14 cellular contexts compared by ENCODE assay signal in genomic region chr17:19673515-19674118, GRCh38. TPM values are rescaled to one million over a fixed set of nuclear protein-coding genes. Genes with fewer than 3 reads are reported as not detected.
DNase-seq lines count a peak whose midpoint lies in the region; ATAC-seq, FAIRE-seq and TF ChIP-seq lines count a peak whose summit lies in the region.
"Not testable (repeated sequence)": the region's sequence is repeated elsewhere in the genome, so short reads cannot be mapped to it uniquely, and the experiment has no call there.
"Had no signal": no experiment of that assay in that cellular context is flagged by ENCODE, and none has a peak within 500 bp of the region (broad histone marks: within the 10 kb centered on the region; RNA-seq: fewer than 3 reads in every experiment).

No MANE protein-coding gene starts in this region.

- WGBS in GM23248 (ENCODE audit: low coverage in 1 of 2, low lambda C conversion rate in 2 of 2, missing lambda C conversion rate in 2 of 2), 2 experiments = 67 to 68% methylated on average over 6 of the region's 6 CpGs
- whole genome bisulfite sequencing in adrenal gland, 4 donors = 66 to 75% (median 74%) methylated on average over 6 of the region's 6 CpGs
- 46 to 81% (median 49%) methylated on average over 6 of the region's 6 CpGs for WGBS in small intestine, 3 donors
- 58 to 67% methylated on average over 6 of the region's 6 CpGs for whole genome bisulfite sequencing in upper lobe of left lung, 2 donors

- H3K4me3 Mint-ChIP-seq in neural crest cell = not testable (repeated sequence)

- FAIRE-seq in bronchial epithelial cell (lab: Jason Lieb, UNC); small intestine (lab: Jason Lieb, UNC): not testable (repeated sequence)

- TF ChIP-seq POLR2A in adrenal gland (IDR thresholded peaks at IDR 0.05); upper lobe of left lung (IDR thresholded peaks at IDR 0.05): not testable (repeated sequence)

- H3K9me2 ChIP-seq in GM23248 (ENCODE audit: insufficient read depth) = not testable (repeated sequence)

- DNase-seq in GM23248 (peak; percentile 42), adrenal gland (peak in 3 of 7 donors; percentile 63 to 82 (median 69)), bronchial epithelial cell (ENCODE audit: low read depth) (peak; percentile 42), left lung (peak in 1 of 2 donors; percentile 64), small intestine (peak; percentile 43), upper lobe of left lung (peak in 1 of 2 donors; percentile 63)
- not testable (repeated sequence) for DNase-seq in neural crest cell (ENCODE audit: low read depth, low spot score)

- not testable (repeated sequence) for H3K27me3 ChIP-seq in GM23248 (replicated peaks; ENCODE audit: insufficient read depth); adrenal gland; bronchial epithelial cell (ENCODE audit: control insufficient read depth, insufficient read depth, low read length); left lung; small intestine (ENCODE audit: control insufficient read depth in 2 of 2, insufficient read depth in 2 of 2, low read length in 2 of 2); upper lobe of left lung

- peak; percentile 82 for ATAC-seq in left lung
- peak; percentile 38 to 72 for ATAC-seq in upper lobe of left lung (ENCODE audit: low FRiP score in 2 of 2)

- in situ Hi-C loops in GM23248 (cut with MboI) = loop anchor here (25.0 kb wide), 1 partner anchor 311 kb away; the partner anchor contains the start of gene B9D1

- H3K9ac ChIP-seq in GM23248 = not testable (repeated sequence)

- peaks cover 34% of the 10 kb centered on the region for H3K36me3 Mint-ChIP-seq in neural crest cell (ENCODE audit: low read depth)

- not testable (repeated sequence) for H3K9me3 ChIP-seq in GM23248 (ENCODE audit: low read depth); adrenal gland (replicated peaks in 1 of 3); left lung; small intestine (ENCODE audit: control insufficient read depth, low read depth); upper lobe of left lung

- H3K4me1 ChIP-seq in GM23248 (ENCODE audit: insufficient read depth) = peaks cover 13% of the 10 kb centered on the region
- peaks cover 11 to 37% of the 10 kb centered on the region in 2 donors for H3K4me1 ChIP-seq in adrenal gland (replicated peaks in 1 of 2)
- peaks cover 11 to 30% of the 10 kb centered on the region in 2 donors for H3K4me1 ChIP-seq in left lung
- not testable (repeated sequence) for H3K4me1 ChIP-seq in small intestine (ENCODE audit: control insufficient read depth in 2 of 2, insufficient read depth in 1 of 2, low read depth in 1 of 2, low read length in 1 of 2)
- peaks cover 4 to 26% (median 18%) of the 10 kb centered on the region in 4 donors for H3K4me1 ChIP-seq in upper lobe of left lung

- not testable (repeated sequence) for H3K4me3 ChIP-seq in GM23248; adrenal gland; bronchial epithelial cell (ENCODE audit: low read depth, low read length); left lung; small intestine (ENCODE audit: low read depth in 1 of 2, low read length in 2 of 2); upper lobe of left lung

- H3K27me3 Mint-ChIP-seq in neural crest cell (ENCODE audit: low read depth) = not testable (repeated sequence)

- peak overlapping the region; percentile 35 for H3K27ac Mint-ChIP-seq in neural crest cell (ENCODE audit: unreplicated experiment)

- not testable (repeated sequence) for TF ChIP-seq CTCF in adrenal gland (IDR thresholded peaks at IDR 0.05); bronchial epithelial cell (IDR thresholded peaks at IDR 0.05; ENCODE audit: insufficient read depth, low read length, severe bottlenecking); left lung (IDR thresholded peaks at IDR 0.05); neural crest cell (conservative IDR thresholded peaks at IDR 0.05); upper lobe of left lung (IDR thresholded peaks at IDR 0.05)

- H4K20me1 ChIP-seq in GM23248 (ENCODE audit: insufficient read depth) = not testable (repeated sequence)

- not testable (repeated sequence) for H3K36me3 ChIP-seq in GM23248 (ENCODE audit: low read depth); small intestine (ENCODE audit: control insufficient read depth in 2 of 2, insufficient read depth in 2 of 2, low read length in 2 of 2)
- H3K36me3 ChIP-seq in adrenal gland (replicated peaks in 1 of 2) (peaks cover 0 to 37% of the 10 kb centered on the region in 2 donors), bronchial epithelial cell (ENCODE audit: control insufficient read depth, insufficient read depth, low read length) (peaks cover 16% of the 10 kb centered on the region), left lung (peaks cover 0 to 77% of the 10 kb centered on the region in 2 donors), upper lobe of left lung (peaks cover 0 to 59% (median 7%) of the 10 kb centered on the region in 4 donors)

- not testable (repeated sequence) for H3K27ac ChIP-seq in GM23248; small intestine (ENCODE audit: low read depth in 1 of 2, low read length in 1 of 2)
- H3K27ac ChIP-seq in adrenal gland = peak overlapping the region in 3 of 5 donors; percentile 66 to 80 (median 70)
- peak overlapping the region; percentile 42 to 61 for H3K27ac ChIP-seq in left lung
- peak overlapping the region in 2 of 4 donors; percentile 5 to 67 for H3K27ac ChIP-seq in upper lobe of left lung

- intact Hi-C loops in adrenal gland (cut with DNase I) = loop anchor here (10.0 kb wide), 3 partner anchors 71 to 159 kb away; partner anchors contain the start of gene ALDH3A1 (in 1 of the 2)
- intact Hi-C loops in left lung (cut with DNase I) = not testable (repeated sequence)

- not testable (repeated sequence) for H3K4me2 ChIP-seq in GM23248 (ENCODE audit: unreplicated experiment)

- not testable (repeated sequence) for H3F3A ChIP-seq in GM23248 (ENCODE audit: insufficient read depth)

- not testable (repeated sequence) for H3K79me2 ChIP-seq in GM23248 (ENCODE audit: insufficient read depth)

- not testable (repeated sequence) for H3K9me3 Mint-ChIP-seq in neural crest cell

- TF ChIP-seq EP300 in upper lobe of left lung (IDR thresholded peaks at IDR 0.05) = peak in 3 of 4 donors; percentile 21 to 28 (median 24)

- H2AFZ ChIP-seq in GM23248 = not testable (repeated sequence)

- H3K4me1 Mint-ChIP-seq in neural crest cell = not testable (repeated sequence)

RNA-seq across cellular contexts. Expression of gene ALDH3A2, which starts 25.1 kb away (rescaled TPM):
- 41.9 and 62.1 TPM in 2 replicates for total RNA-seq in GM23248 (2014; rRNA removed; shearing (Covaris generic))
- polyA plus RNA-seq in GM23248 (2016; fragmentation: Nextera tagmentation; extraction: Ambion mirVana) (34.1 and 36.2 TPM in 2 replicates), adrenal gland (100 to 1,000 TPM in 2 of 3 donors, 10 to 100 TPM in 1; 99.1 to 951 (median 170) TPM), small intestine (100 to 1,000 TPM in 1 of 3 donors, 10 to 100 TPM in 2; 68.6 to 153 (median 72.8) TPM)
- total RNA-seq in adrenal gland (1,000 to 10,000 TPM in 1 of 8 donors, 100 to 1,000 TPM in 7; 312 to 1,009 (median 444) TPM), bronchial epithelial cell (142 and 174 TPM in 2 replicates), left lung (100 to 1,000 TPM; 116 to 208 TPM), neural crest cell (53.4 and 54.4 TPM in 2 replicates), upper lobe of left lung (100 to 1,000 TPM; 116 to 313 (median 194) TPM)

RNA-seq across cellular contexts. Expression of gene SLC47A2, which starts 42.8 kb away (rescaled TPM):
- total RNA-seq in GM23248 (2014; rRNA removed; shearing (Covaris generic)) = not detected in 2 replicates
- polyA plus RNA-seq in GM23248 (2016; fragmentation: Nextera tagmentation; extraction: Ambion mirVana) (not detected in 2 replicates), adrenal gland (under 1 TPM in 1 of 3 donors, not detected in 2; 0.10 TPM), small intestine (1 to 10 TPM in 1 of 3 donors, under 1 TPM in 2; 0.34 to 1.1 (median 0.45) TPM)
- total RNA-seq in adrenal gland (1 to 10 TPM in 1 of 8 donors, under 1 TPM in 2, not detected in 5; 0.28 to 1.3 (median 0.36) TPM), bronchial epithelial cell (0.77 and 0.79 TPM in 2 replicates), left lung (not detected), neural crest cell (not detected in 2 replicates), upper lobe of left lung (under 1 TPM in 1 of 6 donors, not detected in 5; 0.09 TPM)
- total RNA-seq: A673; CD4-positive, alpha-beta memory T cell; H7; HFFc6; HT1080 had no signal
- polyA plus RNA-seq: AG04450; CD14-positive monocyte; CD4-positive, alpha-beta memory T cell had no signal
